1 cellular context compared by ENCODE assay signal in the genomic region with DNA sequence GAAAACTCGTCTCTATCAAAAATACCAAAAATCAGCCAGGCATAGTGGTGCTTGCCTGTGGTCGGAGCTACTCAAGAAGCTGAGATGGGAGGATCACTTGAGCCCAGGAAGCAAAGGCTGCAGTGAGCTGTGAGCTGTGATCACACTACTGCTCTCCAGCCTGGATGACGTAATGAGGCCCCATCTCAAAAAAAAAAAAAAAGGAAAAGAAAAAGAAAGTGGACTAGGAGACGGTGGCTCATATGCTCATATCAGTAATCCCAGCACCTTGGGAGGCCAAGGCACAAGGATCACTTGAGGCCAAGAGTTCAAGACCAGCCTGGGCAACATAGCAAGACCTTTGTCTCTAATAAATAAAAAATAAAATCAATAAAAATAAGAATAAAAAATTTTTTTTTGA.
TF ChIP-seq lines count a peak whose summit lies in the region.

No MANE protein-coding gene starts in this region.

TF ChIP-seq in WTC11, 78 proteins besides CTCF, POLR2A, EP300 and RAD21 (continued from another document):
- TF ChIP-seq, protein P1, sequence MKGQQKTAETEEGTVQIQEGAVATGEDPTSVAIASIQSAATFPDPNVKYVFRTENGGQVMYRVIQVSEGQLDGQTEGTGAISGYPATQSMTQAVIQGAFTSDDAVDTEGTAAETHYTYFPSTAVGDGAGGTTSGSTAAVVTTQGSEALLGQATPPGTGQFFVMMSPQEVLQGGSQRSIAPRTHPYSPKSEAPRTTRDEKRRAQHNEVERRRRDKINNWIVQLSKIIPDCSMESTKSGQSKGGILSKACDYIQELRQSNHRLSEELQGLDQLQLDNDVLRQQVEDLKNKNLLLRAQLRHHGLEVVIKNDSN (CRISPR knock-in tag; IDR thresholded peaks at IDR 0.05) = no peak
- TF ChIP-seq, protein P2, sequence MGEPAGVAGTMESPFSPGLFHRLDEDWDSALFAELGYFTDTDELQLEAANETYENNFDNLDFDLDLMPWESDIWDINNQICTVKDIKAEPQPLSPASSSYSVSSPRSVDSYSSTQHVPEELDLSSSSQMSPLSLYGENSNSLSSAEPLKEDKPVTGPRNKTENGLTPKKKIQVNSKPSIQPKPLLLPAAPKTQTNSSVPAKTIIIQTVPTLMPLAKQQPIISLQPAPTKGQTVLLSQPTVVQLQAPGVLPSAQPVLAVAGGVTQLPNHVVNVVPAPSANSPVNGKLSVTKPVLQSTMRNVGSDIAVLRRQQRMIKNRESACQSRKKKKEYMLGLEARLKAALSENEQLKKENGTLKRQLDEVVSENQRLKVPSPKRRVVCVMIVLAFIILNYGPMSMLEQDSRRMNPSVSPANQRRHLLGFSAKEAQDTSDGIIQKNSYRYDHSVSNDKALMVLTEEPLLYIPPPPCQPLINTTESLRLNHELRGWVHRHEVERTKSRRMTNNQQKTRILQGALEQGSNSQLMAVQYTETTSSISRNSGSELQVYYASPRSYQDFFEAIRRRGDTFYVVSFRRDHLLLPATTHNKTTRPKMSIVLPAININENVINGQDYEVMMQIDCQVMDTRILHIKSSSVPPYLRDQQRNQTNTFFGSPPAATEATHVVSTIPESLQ (CRISPR knock-in tag; IDR thresholded peaks at IDR 0.05) = no peak
- TF ChIP-seq, protein P3, sequence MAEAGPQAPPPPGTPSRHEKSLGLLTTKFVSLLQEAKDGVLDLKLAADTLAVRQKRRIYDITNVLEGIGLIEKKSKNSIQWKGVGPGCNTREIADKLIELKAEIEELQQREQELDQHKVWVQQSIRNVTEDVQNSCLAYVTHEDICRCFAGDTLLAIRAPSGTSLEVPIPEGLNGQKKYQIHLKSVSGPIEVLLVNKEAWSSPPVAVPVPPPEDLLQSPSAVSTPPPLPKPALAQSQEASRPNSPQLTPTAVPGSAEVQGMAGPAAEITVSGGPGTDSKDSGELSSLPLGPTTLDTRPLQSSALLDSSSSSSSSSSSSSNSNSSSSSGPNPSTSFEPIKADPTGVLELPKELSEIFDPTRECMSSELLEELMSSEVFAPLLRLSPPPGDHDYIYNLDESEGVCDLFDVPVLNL (CRISPR knock-in tag; IDR thresholded peaks at IDR 0.05; ENCODE audit: borderline replicate concordance, low read depth) = no peak
